In the genomic region with DNA sequence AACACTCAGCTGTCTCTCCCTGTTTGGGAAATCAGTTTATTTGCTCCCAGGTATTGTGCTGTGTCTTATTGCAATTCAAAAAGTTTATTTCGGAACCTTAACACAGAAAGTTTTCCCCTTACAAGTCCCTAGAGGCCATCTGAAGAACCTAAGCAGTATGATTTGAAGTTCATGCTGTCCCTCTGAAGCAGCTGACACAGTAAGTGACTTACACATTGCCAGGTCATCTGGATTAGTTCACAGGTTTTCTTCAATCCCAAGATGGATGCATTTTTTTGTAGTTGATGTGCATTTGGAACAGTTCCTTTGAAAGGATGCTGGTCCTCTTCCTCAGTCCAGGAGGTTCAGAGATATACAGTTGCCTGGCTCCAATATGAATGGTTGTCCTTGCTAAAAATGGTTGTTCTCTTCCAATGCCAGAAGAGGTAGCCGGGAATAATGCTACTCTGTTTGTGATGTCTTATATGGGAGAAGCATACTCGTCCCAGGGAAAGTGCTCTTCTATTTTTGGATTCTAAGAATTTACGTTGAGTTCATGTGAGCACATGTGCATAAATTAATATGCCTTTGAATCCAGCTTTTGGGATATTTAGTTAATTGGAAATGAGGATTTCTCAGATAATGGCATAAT, we compare ENCODE assay signal across 29 cellular contexts.
DNase-seq lines count a peak whose midpoint lies in the region; ATAC-seq, FAIRE-seq and TF ChIP-seq lines count a peak whose summit lies in the region.
"Had no signal": no experiment of that assay in that cellular context is flagged by ENCODE, and none has a peak within 500 bp of the region (broad histone marks: within the 10 kb centered on the region; RNA-seq: fewer than 3 reads in every experiment).

No MANE protein-coding gene starts in this region.

- CTCF ChIA-PET in GM12878 (lab: Yijun Ruan, JAX), result interaction anchor here (0.5 to 3.4 kb wide), 11 partner anchors 9 to 629 kb away, joined by 3 to 17 read pairs (median 5); no protein-coding TSS in a partner anchor
- CTCF ChIA-PET in HepG2 (lab: Yijun Ruan, JAX; ENCODE audit: low intra/inter-chr PET ratio, low total read pairs), result no interaction called here

- H3K36me3 ChIP-seq in GM12878 (ENCODE audit: control insufficient read depth in 2 of 2, insufficient read depth in 2 of 2, low read length in 1 of 2) (no peaks in the 10 kb centered on the region), HepG2 (replicated peaks in 1 of 2; ENCODE audit: control insufficient read depth in 1 of 2, insufficient read depth in 2 of 2, low read length in 2 of 2) (no peaks in the 10 kb centered on the region), tibial nerve (no peaks in the 10 kb centered on the region)
- H3K36me3 ChIP-seq: adrenal gland, left lung, upper lobe of right lung had no signal

- DNase-seq in GM12878 (ENCODE audit: low read depth, low spot score) (no peak), HepG2 (ENCODE audit: low spot score) (no peak), tibial nerve (ENCODE audit: low spot score in 2 of 2) (no peak), lower leg skin (ENCODE audit: low spot score in 2 of 2) (no peak), 8988T (no peak)
- DNase-seq in NK-92 treated with Interleukin-12 subunit alpha and Interleukin-12 subunit beta, amount 100 ng/mL, for 24 hours (lab: John Stamatoyannopoulos, UW), result no peak
- DNase-seq: activated CD4-positive, alpha-beta T cell treated with anti-CD3 and anti-CD28 coated beads for 4 hours; activated CD8-positive, alpha-beta T cell treated with anti-CD3 and anti-CD28 coated beads, Interleukin-2, amount 10 ng/mL, durations not matched to agents 7 days and 5 days; activated naive CD4-positive, alpha-beta T cell treated with anti-CD3 and anti-CD28 coated beads, Interleukin-2, amount 10 ng/mL, durations not matched to agents 7 days and 5 days; adrenal gland; Calu3; DND-41; effector CD4-positive, alpha-beta T cell; HCEC 1CT; Karpas-422; left lung; naive B cell; NCI-H2029 treated with DMSO at 0.1 percent for 48 hours; NCI-H524 treated with DMSO at 0.1 percent for 48 hours; occipital lobe; PC-9; SHP77; stimulated activated CD4-positive, alpha-beta T cell treated with anti-CD3 and anti-CD28 coated beads, Interleukin-15, amount 100 ng/mL, for 24 hours; upper lobe of right lung had no signal

- H3K27ac ChIP-seq in GM12878 (ENCODE audit: control insufficient read depth, insufficient read depth) (peak overlapping the region; percentile 31; the same call in 1 of the 2 replicates), HepG2 (ENCODE audit: extremely low read length, insufficient read depth, low read length) (peak overlapping the region; percentile 89), tibial nerve (peak overlapping the region in 3 of 4 donors; percentile 50 to 79 (median 70))
- H3K27ac ChIP-seq: adrenal gland, epithelial cell of prostate, left lung, PC-9, upper lobe of right lung had no signal

- TF ChIP-seq EP300 in GM12878 (IDR thresholded peaks at IDR 0.05; ENCODE audit: borderline replicate concordance in 1 of 2, control insufficient read depth in 1 of 2, low read depth in 2 of 2, low read length in 2 of 2) (no peak), HepG2 (IDR thresholded peaks at IDR 0.05; ENCODE audit: low read depth in 2 of 2, low read length in 2 of 2) (no peak), HepG2 (CRISPR knock-in tag; IDR thresholded peaks at IDR 0.05; ENCODE audit: borderline replicate concordance) (no peak), tibial nerve (IDR thresholded peaks at IDR 0.05) (no peak)

- H3K9ac ChIP-seq in GM12878 (ENCODE audit: control insufficient read depth, insufficient read depth, low read length) (no peak overlapping the region), HepG2 (ENCODE audit: insufficient read depth, low read depth, low read length) (no peak overlapping the region)

- no peak for FAIRE-seq in GM12878 (lab: Jason Lieb, UNC)
- FAIRE-seq in HepG2 (lab: Jason Lieb, UNC), result no peak
- FAIRE-seq: colon, islet of Langerhans had no signal

- H3K9me3 ChIP-seq in GM12878 (replicated peaks; ENCODE audit: control insufficient read depth, insufficient read depth, low read length) (peaks cover 8% of the 10 kb centered on the region), HepG2 (ENCODE audit: low read length) (peaks cover 11% of the 10 kb centered on the region), tibial nerve (peaks cover 0 to 20% (median 0%) of the 10 kb centered on the region in 4 donors)
- H3K9me3 ChIP-seq: upper lobe of right lung had no signal

- SMC1A ChIA-PET in GM12878 (lab: Charles Lee; ENCODE audit: uncharacterized antibody, unreplicated experiment), result interaction anchor here (0.7 to 8.8 kb wide), 18 partner anchors 7 to 303 kb away, joined by 3 to 222 read pairs (median 12); no protein-coding TSS in a partner anchor

- H3K4me1 ChIP-seq in GM12878 (ENCODE audit: control insufficient read depth, insufficient read depth, low read length) (peaks cover 38% of the 10 kb centered on the region), HepG2 (ENCODE audit: insufficient read depth, low read length) (peaks cover 96% of the 10 kb centered on the region), tibial nerve (peaks cover 0 to 8% (median 0%) of the 10 kb centered on the region in 4 donors)
- H3K4me1 ChIP-seq: left lung, upper lobe of right lung had no signal

- WGBS in GM12878 (ENCODE audit: insufficient coverage, insufficient replicate concordance, low lambda C conversion rate, missing lambda C conversion rate), result 0% methylated on average over 4 of the region's 4 CpGs
- WGBS in HepG2 (ENCODE audit: low lambda C conversion rate), result over 99% methylated on average over 4 of the region's 4 CpGs
- 42 to 54% methylated on average over 4 of the region's 4 CpGs for WGBS in tibial nerve, 2 donors
- 66 to 71% methylated on average over 4 of the region's 4 CpGs for WGBS in lower leg skin, 2 donors

- BruUV-seq in GM12878 (replicated peaks; lab: Mats Ljungman, UMichigan) (TSS peak; percentile 66), HepG2 (replicated peaks; lab: Mats Ljungman, UMichigan) (no TSS peak)

- H2AFZ ChIP-seq in GM12878 (ENCODE audit: control insufficient read depth, low read depth, low read length) (no peak overlapping the region; the same call in 1 of the 2 replicates), HepG2 (ENCODE audit: low read length) (peak overlapping the region; percentile 79)
- H2AFZ ChIP-seq: PC-9 had no signal

- RAD21 ChIA-PET in GM12878 (lab: Charles Lee; ENCODE audit: unreplicated experiment), result interaction anchor here (0.9 to 14.1 kb wide), 17 partner anchors 10 to 884 kb away, joined by 3 to 223 read pairs (median 8); no protein-coding TSS in a partner anchor

- intact Hi-C loops in GM12878 (cut with micrococcal nuclease; ENCODE audit: unreplicated experiment), result loop anchor here (1.0 to 2.0 kb wide), 2 partner anchors 55 to 114 kb away; no protein-coding TSS in a partner anchor
- intact Hi-C loops in HepG2 (cut with micrococcal nuclease; ENCODE audit: unreplicated experiment), result no loop called here
- intact Hi-C loops in lower leg skin (cut with DNase I; ENCODE audit: low total_unique reads), result no loop called here

- TF ChIP-seq RAD21 in GM12878 (IDR thresholded peaks at IDR 0.05; ENCODE audit: insufficient read depth, low read depth, low read length) (no peak), HepG2 (CRISPR knock-in tag; IDR thresholded peaks at IDR 0.05) (no peak)

- H3K4me2 ChIP-seq in GM12878 (ENCODE audit: control insufficient read depth, insufficient read depth) (peak overlapping the region; percentile 19; the same call in 1 of the 2 replicates), HepG2 (ENCODE audit: low read depth, low read length) (no peak overlapping the region)
- H3K4me2 ChIP-seq: PC-9 had no signal

- TF ChIP-seq POLR2A in GM12878 (IDR thresholded peaks at IDR 0.05; ENCODE audit: low read depth, low read length), result no peak
- no peak for TF ChIP-seq POLR2A in HepG2 (IDR thresholded peaks at IDR 0.05; ENCODE audit: insufficient read depth in 1 of 2, low read depth in 2 of 2, low read length in 2 of 2)
- TF ChIP-seq POLR2A in tibial nerve (IDR thresholded peaks at IDR 0.05), result no peak
- no peak for TF ChIP-seq POLR2A in lower leg skin (IDR thresholded peaks at IDR 0.05)

- peak; percentile 1 for ATAC-seq in GM19324 (IDR thresholded peaks at IDR 0.05; ENCODE audit: low FRiP score, unreplicated experiment)
- peak; percentile 28 for ATAC-seq in GM12878
- ATAC-seq in HepG2, result no peak
- ATAC-seq: activated CD8-positive, alpha-beta T cell treated with anti-CD3 and anti-CD28 coated beads, Interleukin-2, amount 10 ng/mL, durations not matched to agents 7 days and 5 days; left lung; stimulated activated memory B cell treated with anti-CD40 and anti-IgM and Interleukin-4, amounts not matched to agents 10 μg/mL and 1 μg/mL and 100 μg/mL, for 72 hours; upper lobe of right lung had no signal

- POLR2A ChIA-PET in GM12878 (lab: Charles Lee) (interaction anchor here (0.6 to 2.5 kb wide), 11 partner anchors 9 to 113 kb away, joined by 3 to 19 read pairs (median 3); no protein-coding TSS in a partner anchor), HepG2 (lab: Yijun Ruan, JAX) (interaction anchor here (1.5 to 4.8 kb wide), 4 partner anchors 14 to 25 kb away, joined by 5 to 136 read pairs (median 11); no protein-coding TSS in a partner anchor)

- no peak overlapping the region for H3K4me3 ChIP-seq in GM12878
- no peak overlapping the region for H3K4me3 ChIP-seq in HepG2 (replicated peaks in 1 of 3; ENCODE audit: insufficient read depth in 1 of 3, low read depth in 2 of 3, low read length in 3 of 3)
- no peak overlapping the region for H3K4me3 ChIP-seq in tibial nerve
- H3K4me3 ChIP-seq in lower leg skin (ENCODE audit: low read depth, poor library complexity, severe bottlenecking), result no peak overlapping the region
- H3K4me3 ChIP-seq: adrenal gland, left lung, PC-9, upper lobe of right lung had no signal

- H3K79me2 ChIP-seq in GM12878 (ENCODE audit: control insufficient read depth, insufficient read depth, low read length), result no peaks in the 10 kb centered on the region
- no peaks in the 10 kb centered on the region for H3K79me2 ChIP-seq in HepG2 (ENCODE audit: insufficient read depth, low read length)

- in situ Hi-C loops in GM12878 (cut with MboI), result no loop called here
- in situ Hi-C loops in HepG2 (cut with HindIII; ENCODE audit: extremely low pct_ligation_motif_present, low pct_unique_long_range_greater_than_20kb), result no loop called here

- H3K27me3 ChIP-seq in GM12878 (replicated peaks in 1 of 2; ENCODE audit: control insufficient read depth in 2 of 2, insufficient read depth in 2 of 2, low read length in 1 of 2) (no peaks in the 10 kb centered on the region), HepG2 (ENCODE audit: control insufficient read depth in 1 of 2, insufficient read depth in 2 of 2, low read length in 2 of 2) (no peaks in the 10 kb centered on the region), tibial nerve (no peaks in the 10 kb centered on the region)
- H3K27me3 ChIP-seq: adrenal gland, left lung, upper lobe of right lung had no signal

- H4K20me1 ChIP-seq in GM12878 (ENCODE audit: control insufficient read depth, insufficient read depth) (no peaks in the 10 kb centered on the region), HepG2 (ENCODE audit: insufficient read depth, low read length) (no peaks in the 10 kb centered on the region)

- TF ChIP-seq CTCF in GM12878 (IDR thresholded peaks at IDR 0.05 in 2 of 3, conservative IDR thresholded peaks at IDR 0.05 in 1 of 3; ENCODE audit: control insufficient read depth in 2 of 3, extremely low read depth in 1 of 3, insufficient read depth in 1 of 3, low read depth in 3 of 3, low read length in 3 of 3) (no peak), HepG2 (CRISPR knock-in tag; IDR thresholded peaks at IDR 0.05) (no peak), tibial nerve (IDR thresholded peaks at IDR 0.05) (no peak), lower leg skin (IDR thresholded peaks at IDR 0.05) (no peak)

Comparison
In these comparisons a context has a peak if more than half of its experiments do, and no peak if none do; other contexts are left out.
1. H3K27ac ChIP-seq: peak in every context shown above with its lines; median percentile 89 in HepG2; 70 in tibial nerve; 31 in GM12878.